Comparison of ENCODE assay signal across 20 cellular contexts in the genomic region with DNA sequence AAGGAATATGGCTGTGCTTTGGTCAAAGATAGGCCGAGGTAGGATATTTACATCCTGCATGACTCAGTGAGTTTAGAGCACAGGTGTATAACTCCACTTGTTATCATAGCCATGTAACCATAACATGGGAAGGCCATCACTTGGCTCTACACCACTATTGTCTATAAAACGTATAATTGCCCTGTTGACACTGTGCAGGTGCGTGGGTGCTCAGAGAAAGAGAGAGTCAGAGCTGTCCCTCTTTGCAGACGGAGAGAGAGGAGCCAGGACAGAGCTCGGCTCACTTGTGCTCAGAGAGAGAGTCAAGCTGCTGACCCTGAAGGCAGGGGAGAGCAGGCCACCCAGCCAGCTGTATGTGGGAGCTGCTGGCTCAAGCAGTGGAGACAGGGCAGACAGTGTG. TPM values are rescaled to one million over a fixed set of nuclear protein-coding genes. Genes with fewer than 3 reads are reported as not detected.
DNase-seq lines count a peak whose midpoint lies in the region; ATAC-seq, FAIRE-seq and TF ChIP-seq lines count a peak whose summit lies in the region.
"Had no signal": no experiment of that assay in that cellular context is flagged by ENCODE, and none has a peak within 500 bp of the region (broad histone marks: within the 10 kb centered on the region; RNA-seq: fewer than 3 reads in every experiment).

No MANE protein-coding gene starts in this region.

- no peaks in the 10 kb centered on the region for H3K9me3 ChIP-seq in H9 (ENCODE audit: control insufficient read depth, low read depth, low read length)
- no peaks in the 10 kb centered on the region for H3K9me3 ChIP-seq in H1 (ENCODE audit: insufficient read depth in 2 of 2, low read depth in 1 of 2, low read length in 1 of 2)

- no peak overlapping the region for H3K9ac ChIP-seq in H9 (ENCODE audit: extremely low read depth, insufficient read length, low read length)
- no peak overlapping the region for H3K9ac ChIP-seq in H1 (replicated peaks in 1 of 4; ENCODE audit: extremely low read depth in 1 of 4, low read depth in 3 of 4, low read length in 3 of 4)

- H3T11ph ChIP-seq in H9 (ENCODE audit: low read length), result no peak overlapping the region

- H2BK12ac ChIP-seq in H9 (ENCODE audit: insufficient read length, low read depth, low read length) (no peak overlapping the region), H1 (ENCODE audit: low read depth, low read length) (0 out of 2 replicates have a peak overlapping the region, but pooled peaks have one; percentile 6)

- no peak for TF ChIP-seq CTCF in H9 (conservative IDR thresholded peaks at IDR 0.05)
- no peak for TF ChIP-seq CTCF in H1 (IDR thresholded peaks at IDR 0.05; ENCODE audit: control extremely low read depth in 1 of 3, insufficient read depth in 1 of 3, low read depth in 1 of 3, low read length in 3 of 3)

- H2BK20ac ChIP-seq in H9 (ENCODE audit: low read depth, low read length, poor library complexity, severe bottlenecking) (no peak overlapping the region), H1 (ENCODE audit: low read length) (no peak overlapping the region)

- no peak overlapping the region for H2BK120ac ChIP-seq in H9 (ENCODE audit: low read depth, low read length, poor library complexity, severe bottlenecking)
- H2BK120ac ChIP-seq in H1 (replicated peaks; ENCODE audit: low read depth, low read length), result no peak overlapping the region

- no peak overlapping the region for H3K27ac ChIP-seq in H9 (ENCODE audit: insufficient read length, low read depth, low read length)
- H3K27ac ChIP-seq in H1 (ENCODE audit: low read depth, low read length), result no peak overlapping the region
- H3K27ac ChIP-seq: C4-2B, HL-60 had no signal

- H2AFZ ChIP-seq in H9 (ENCODE audit: low read length) (no peak overlapping the region), H1 (ENCODE audit: low read length) (no peak overlapping the region)

- H4K5ac ChIP-seq in H9 (ENCODE audit: insufficient read length, low read depth, low read length) (no peak overlapping the region), H1 (ENCODE audit: insufficient read length, low read depth, low read length) (no peak overlapping the region)

- H2BK15ac ChIP-seq in H9 (ENCODE audit: low read depth, low read length), result no peak overlapping the region
- H2BK15ac ChIP-seq in H1 (ENCODE audit: low read length), result no peak overlapping the region

- H3K4me1 ChIP-seq in H9 (ENCODE audit: insufficient read depth, low read length) (peaks cover 12% of the 10 kb centered on the region; the same call in 1 of the 2 replicates), H1 (replicated peaks in 1 of 4; ENCODE audit: control insufficient read depth in 3 of 4, insufficient read depth in 4 of 4, low read length in 3 of 4) (peaks cover 7 to 29% (median 18%) of the 10 kb centered on the region in 4 experiments)

- peaks cover 2% of the 10 kb centered on the region for H3K27me3 Mint-ChIP-seq in H9 (ENCODE audit: low read depth)

- ATAC-seq in HG02970 (IDR thresholded peaks at IDR 0.05; ENCODE audit: low FRiP score, unreplicated experiment) (no peak), HG03175 (IDR thresholded peaks at IDR 0.05; ENCODE audit: unreplicated experiment) (no peak)
- ATAC-seq: Right ventricle myocardium inferior had no signal

- H3K14ac ChIP-seq in H9 (ENCODE audit: insufficient read depth, low read length) (no peak overlapping the region), H1 (ENCODE audit: insufficient read length) (no peak overlapping the region)

- FAIRE-seq in H1 (lab: Jason Lieb, UNC), result no peak
- FAIRE-seq: GM12891, RCC 7860 had no signal

- TF ChIP-seq EP300 in H1 (IDR thresholded peaks at IDR 0.05; ENCODE audit: borderline replicate concordance in 1 of 2, low read depth in 2 of 2, low read length in 2 of 2), result no peak

- POLR2A ChIA-PET in H1 (lab: Charles Lee; ENCODE audit: partially characterized antibody), result no interaction called here

- H3K79me1 ChIP-seq in H9 (ENCODE audit: insufficient read depth, low read depth, low read length, poor library complexity, severe bottlenecking), result no peaks in the 10 kb centered on the region
- no peaks in the 10 kb centered on the region; the same call in 1 of the 2 replicates for H3K79me1 ChIP-seq in H1 (ENCODE audit: low read depth, low read length)

- no peaks in the 10 kb centered on the region for H4K20me1 ChIP-seq in H9 (ENCODE audit: control insufficient read depth, insufficient read depth, insufficient read length)
- no peaks in the 10 kb centered on the region for H4K20me1 ChIP-seq in H1 (replicated peaks in 1 of 2; ENCODE audit: control insufficient read depth in 1 of 2, insufficient read depth in 2 of 2, low read length in 2 of 2)

- no peak for TF ChIP-seq RAD21 in H1 (IDR thresholded peaks at IDR 0.05 in 1 of 2, conservative IDR thresholded peaks at IDR 0.05 in 1 of 2; ENCODE audit: low read depth in 2 of 2, low read length in 2 of 2)

- H4K91ac ChIP-seq in H9 (ENCODE audit: insufficient read length, low read depth, low read length) (no peak overlapping the region), H1 (replicated peaks; ENCODE audit: insufficient read length, low read length) (peak overlapping the region; percentile 13)

- H3K27me3 ChIP-seq in H9 (ENCODE audit: insufficient read depth, low read length) (no peaks in the 10 kb centered on the region), H1 (replicated peaks in 1 of 4; ENCODE audit: control insufficient read depth in 3 of 4, extremely low read depth in 1 of 4, insufficient read depth in 3 of 4, low read length in 3 of 4) (no peaks in the 10 kb centered on the region)

- H3K18ac ChIP-seq in H9 (ENCODE audit: insufficient read length, low read depth, low read length) (peak overlapping the region; percentile 21), H1 (ENCODE audit: extremely low read depth, low read length) (no peak overlapping the region)

- H3K4me3 ChIP-seq in H1 (ENCODE audit: extremely low read depth in 1 of 4, insufficient read depth in 2 of 4, low read depth in 3 of 4, low read length in 4 of 4), result no peak overlapping the region

- H2BK5ac ChIP-seq in H9 (ENCODE audit: insufficient read length, low read length), result no peak overlapping the region
- H2BK5ac ChIP-seq in H1 (ENCODE audit: low read depth, low read length), result no peak overlapping the region; the same call in 1 of the 2 replicates

- H3K23me2 ChIP-seq in H9 (ENCODE audit: insufficient read length, low read depth, low read length, poor library complexity, severe bottlenecking), result no peaks in the 10 kb centered on the region
- H3K23me2 ChIP-seq in H1 (ENCODE audit: low read depth, low read length), result 0 out of 2 replicates have a peak, but pooled peaks cover 2% of the 10 kb centered on the region

- no peak overlapping the region for H3K4ac ChIP-seq in H9 (ENCODE audit: low read depth, low read length)
- no peak overlapping the region for H3K4ac ChIP-seq in H1 (replicated peaks; ENCODE audit: insufficient read length, low read depth, low read length)

- H3K4me1 Mint-ChIP-seq in H9, result peaks cover 39 to 42% of the 10 kb centered on the region in 2 experiments

- TF ChIP-seq POLR2A in H1 (IDR thresholded peaks at IDR 0.05; ENCODE audit: control extremely low read depth in 1 of 2, low read depth in 2 of 2, low read length in 2 of 2), result no peak

- H3K79me2 ChIP-seq in H9 (ENCODE audit: insufficient read depth, low read length) (no peaks in the 10 kb centered on the region), H1 (ENCODE audit: control insufficient read depth in 1 of 2, insufficient read depth in 2 of 2, low read length in 2 of 2) (no peaks in the 10 kb centered on the region)

- no peak for DNase-seq in H9
- DNase-seq in NCI-H748 (lab: John Stamatoyannopoulos, UW; ENCODE audit: unreplicated experiment), result peak; percentile 89
- DNase-seq in H1 (ENCODE audit: low read depth in 1 of 2, low spot score in 2 of 2), result no peak
- no peak for DNase-seq in MV-4-11 (lab: John Stamatoyannopoulos, UW)
- no peak for DNase-seq in germinal center (ENCODE audit: low spot score)
- DNase-seq: AML-193, GOT3, NCI-H187, NCI-H2227 treated with DMSO at 0.1 percent for 48 hours, NCI-H510A treated with DMSO at 0.1 percent for 48 hours, T-helper 2 cell had no signal

- peak overlapping the region in 1 of 3 experiments; percentile 63; a peak in 1 of 7 replicates for H3K27ac Mint-ChIP-seq in H9

- H3K36me3 ChIP-seq in H1 (ENCODE audit: control insufficient read depth in 2 of 4, insufficient read depth in 4 of 4, low read length in 3 of 4), result no peaks in the 10 kb centered on the region

- no peak overlapping the region for H3K4me2 ChIP-seq in H9 (ENCODE audit: insufficient read depth, insufficient read length, low read length)
- H3K4me2 ChIP-seq in H1 (ENCODE audit: insufficient read depth in 1 of 2, low read depth in 2 of 2, low read length in 2 of 2), result no peak overlapping the region

- CTCF ChIA-PET in H1 (lab: Charles Lee; ENCODE audit: partially characterized antibody), result no interaction called here

- no peaks in the 10 kb centered on the region; a peak in 1 of 5 replicates for H3K9me3 Mint-ChIP-seq in H9

- H2AK5ac ChIP-seq in H9 (ENCODE audit: insufficient read length, low read length) (no peak overlapping the region), H1 (ENCODE audit: low read depth, low read length) (no peak overlapping the region)

- H3K4me3 Mint-ChIP-seq in H9, result no peak overlapping the region

- H4K8ac ChIP-seq in H9 (replicated peaks; ENCODE audit: insufficient read length, low read depth, low read length), result no peak overlapping the region
- H4K8ac ChIP-seq in H1 (ENCODE audit: extremely low read depth, insufficient read depth, low read length), result no peak overlapping the region; the same call in none of the 2 replicates

- H3K56ac ChIP-seq in H9 (ENCODE audit: insufficient read length, low read depth, low read length) (no peak overlapping the region), H1 (replicated peaks; ENCODE audit: insufficient read length, low read depth, low read length) (no peak overlapping the region)

- H3K23ac ChIP-seq in H9 (ENCODE audit: insufficient read length, low read depth, low read length) (no peak overlapping the region), H1 (ENCODE audit: insufficient read length) (no peak overlapping the region)

- no CpG with 5 or more reads among the region's 5 CpGs for WGBS in H9 (ENCODE audit: extremely low coverage, insufficient read length, low lambda C conversion rate)
- 94% methylated on average over 5 of the region's 5 CpGs; no CpG with 5 or more reads in 1 of the 2 experiments for WGBS in H1 (ENCODE audit: extremely low coverage in 1 of 2, insufficient coverage in 1 of 2, insufficient read length in 1 of 2, insufficient replicate concordance in 2 of 2, low coverage in 1 of 2, low lambda C conversion rate in 2 of 2, missing lambda C conversion rate in 1 of 2), 2 experiments

- no peaks in the 10 kb centered on the region for H3K36me3 Mint-ChIP-seq in H9 (ENCODE audit: insufficient read depth in 1 of 3, low read depth in 3 of 3)

RNA-seq across cellular contexts. Expression of a gene that starts 46.0 kb away (rescaled TPM):
- not detected in 2 replicates for total RNA-seq in H9 (2021)
- total RNA-seq in H1 (2021; fragmentation: NEBNext Ultra II Directional; extraction: Animal tissue kit (Norgen Biotek cat#: 25700)), result not detected in 2 replicates
- polyA plus RNA-seq in H1 (2011; rRNA removed), result 0.26 and 0.46 TPM in 2 replicates
- polyA plus RNA-seq in H1 (2011; cell fraction: cytosol; rRNA removed), result 0.43 TPM
- 1.5 TPM for polyA plus RNA-seq in H1 (2011; cell fraction: nucleus; rRNA removed)
- not detected in 4 replicates for polyA plus RNA-seq in H1 (2012, experiment 1 of 2)
- not detected for polyA plus RNA-seq in H1 (2012, experiment 2 of 2)
- not detected for polyA plus RNA-seq in H1 (2013, experiment 1 of 2)
- polyA plus RNA-seq in H1 (2013, experiment 2 of 2), result not detected
- polyA minus RNA-seq in H1 (2011; rRNA and poly(A)+ RNA removed), result not detected in 2 replicates
- polyA minus RNA-seq in H1 (2011; cell fraction: cytosol; rRNA and poly(A)+ RNA removed), result not detected
- 2.6 TPM for polyA minus RNA-seq in H1 (2011; cell fraction: nucleus; rRNA and poly(A)+ RNA removed)
- total RNA-seq: HT1080, Right ventricle myocardium inferior, SK-MEL-5 had no signal
